Comparison of ENCODE assay signal across 8 cellular contexts in genomic region chr2:201117735-201118094, GRCh38. TPM values are rescaled to one million over a fixed set of nuclear protein-coding genes. Genes with fewer than 3 reads are reported as not detected.
DNase-seq lines count a peak whose midpoint lies in the region; ATAC-seq, FAIRE-seq and TF ChIP-seq lines count a peak whose summit lies in the region.
"Not testable (repeated sequence)": the region's sequence is repeated elsewhere in the genome, so short reads cannot be mapped to it uniquely, and the experiment has no call there.

No MANE protein-coding gene starts in this region.

- H3K4me1 Mint-ChIP-seq in CD14-positive monocyte, result peaks cover 42% of the 10 kb centered on the region
- peaks cover 52% of the 10 kb centered on the region for H3K4me1 Mint-ChIP-seq in activated naive CD8-positive, alpha-beta T cell (ENCODE audit: low read depth)

- not testable (repeated sequence) for H3K36me3 ChIP-seq in endocrine pancreas (ENCODE audit: control insufficient read depth, insufficient read depth, low read length); kidney epithelial cell (ENCODE audit: control insufficient read depth, insufficient read depth, low read length); pancreas; testis (ENCODE audit: low read depth, missing control alignments)

- intact Hi-C loops in CD14-positive monocyte (cut with micrococcal nuclease) (loop anchor here (2.0 to 5.0 kb wide), 4 partner anchors 40 to 155 kb away; partner anchors contain the start of genes HYCC2 (in 1 of the 2) and ORC2 (in 1 of the 2)), pancreas (cut with DNase I) (loop anchor here in 1 of 3 donors (5.0 kb wide), 1 partner anchor 40 kb away; no protein-coding TSS in a partner anchor), testis (cut with DNase I; ENCODE audit: low total_unique reads) (loop anchor here (5.0 kb wide), 1 partner anchor 40 kb away; no protein-coding TSS in a partner anchor)

- not testable (repeated sequence) for DNase-seq in CD14-positive monocyte (ENCODE audit: low spot score); Jurkat, Clone E6-1 (ENCODE audit: low read depth, low spot score); kidney epithelial cell (ENCODE audit: low read depth); testis
- DNase-seq in UCSD-AML1 (lab: John Stamatoyannopoulos, UW; ENCODE audit: unreplicated experiment) (peak; percentile 28), pancreas (peak in 1 of 6 donors; percentile 34)

- not testable (repeated sequence) for H3K4me1 ChIP-seq in endocrine pancreas (ENCODE audit: control insufficient read depth, insufficient read depth, low read length)
- H3K4me1 ChIP-seq in pancreas (peaks cover 11 to 26% (median 12%) of the 10 kb centered on the region in 3 donors), testis (peaks cover 35% of the 10 kb centered on the region)

- not testable (repeated sequence) for H3K27me3 ChIP-seq in endocrine pancreas (ENCODE audit: control insufficient read depth, insufficient read depth, low read length); kidney epithelial cell (ENCODE audit: control insufficient read depth, insufficient read depth, low read length); pancreas; testis

- H3K9ac ChIP-seq in endocrine pancreas (ENCODE audit: control insufficient read depth, insufficient read depth, low read length), result not testable (repeated sequence)

- not testable (repeated sequence) for H3K27me3 Mint-ChIP-seq in CD14-positive monocyte (ENCODE audit: low read depth in 3 of 3); activated naive CD8-positive, alpha-beta T cell

- H3K27ac ChIP-seq in pancreas, result peak overlapping the region; percentile 99 to 100 (median 100)
- peak overlapping the region; percentile 97 to 100 for H3K27ac ChIP-seq in testis

- TF ChIP-seq POLR2A in testis (IDR thresholded peaks at IDR 0.05), result not testable (repeated sequence)

- H3K9me3 ChIP-seq in endocrine pancreas (ENCODE audit: control insufficient read depth, low read length); pancreas; testis: not testable (repeated sequence)

- not testable (repeated sequence) for TF ChIP-seq CTCF in CD14-positive monocyte (IDR thresholded peaks at IDR 0.05); kidney epithelial cell (IDR thresholded peaks at IDR 0.05; ENCODE audit: insufficient read depth, low read length, poor library complexity, severe bottlenecking); pancreas (IDR thresholded peaks at IDR 0.05); testis (IDR thresholded peaks at IDR 0.05)

- not testable (repeated sequence) for H3K9me3 Mint-ChIP-seq in CD14-positive monocyte; activated naive CD8-positive, alpha-beta T cell (ENCODE audit: low read depth)

- FAIRE-seq in pancreas (lab: Jason Lieb, UNC), result not testable (repeated sequence)

- ATAC-seq in pancreas, result not testable (repeated sequence)

- peak overlapping the region; percentile 93 to 99 (median 99) for H3K27ac Mint-ChIP-seq in CD14-positive monocyte
- peak overlapping the region; percentile 98 for H3K27ac Mint-ChIP-seq in activated naive CD8-positive, alpha-beta T cell

- peaks cover 17 to 23% of the 10 kb centered on the region in 2 donors for H3K36me3 Mint-ChIP-seq in CD14-positive monocyte
- H3K36me3 Mint-ChIP-seq in activated naive CD8-positive, alpha-beta T cell, result peaks cover 14% of the 10 kb centered on the region

- 2 to 3% methylated on average over 13 of the region's 13 CpGs for WGBS in pancreas, 2 donors
- WGBS in testis, 2 donors, result 2 to 7% methylated on average over 13 of the region's 13 CpGs

- H3K4me3 ChIP-seq in Jurkat, Clone E6-1 (ENCODE audit: low read length), result peak overlapping the region; percentile 82
- H3K4me3 ChIP-seq in endocrine pancreas (ENCODE audit: control insufficient read depth, insufficient read depth, low read length), result peak overlapping the region; percentile 83
- H3K4me3 ChIP-seq in kidney epithelial cell (ENCODE audit: low read depth, low read length), result peak overlapping the region; percentile 69
- peak overlapping the region; percentile 21 to 93 (median 61) for H3K4me3 ChIP-seq in pancreas
- H3K4me3 ChIP-seq in testis, result peak overlapping the region; percentile 91 to 99

- peak overlapping the region; percentile 97 to 99 for H3K4me3 Mint-ChIP-seq in CD14-positive monocyte
- peak overlapping the region; percentile 92 for H3K4me3 Mint-ChIP-seq in activated naive CD8-positive, alpha-beta T cell

RNA-seq across cellular contexts. Expression of gene CFLAR, which starts 1.8 kb away (rescaled TPM):
- polyA plus RNA-seq in CD14-positive monocyte, result 10 to 100 TPM; 79.4 to 79.5 TPM
- polyA plus RNA-seq in Jurkat, Clone E6-1 (2012; ENCODE audit: insufficient read depth, insufficient read length), result 28.6 TPM
- total RNA-seq in kidney epithelial cell, result 98.4 and 99.7 TPM in 2 replicates
- total RNA-seq in pancreas, result 100 to 1,000 TPM in 1 of 6 donors, 10 to 100 TPM in 5; 37.0 to 101 (median 56.6) TPM
- polyA plus RNA-seq in pancreas, result 10 to 100 TPM; 34.6 to 37.1 TPM
- total RNA-seq in testis, result 100 to 1,000 TPM; 117 to 137 TPM
- 51.1 TPM for polyA plus RNA-seq in testis (ENCODE audit: insufficient read depth, low read depth, low replicate concordance)

RNA-seq across cellular contexts. Expression of gene NDUFB3, which starts 45.9 kb away (rescaled TPM):
- polyA plus RNA-seq in CD14-positive monocyte, result 100 to 1,000 TPM; 313 to 340 TPM
- polyA plus RNA-seq in Jurkat, Clone E6-1 (2012; ENCODE audit: insufficient read depth, insufficient read length), result 229 TPM
- 37.7 and 59.0 TPM in 2 replicates for total RNA-seq in kidney epithelial cell
- total RNA-seq in pancreas, result 10 to 100 TPM; 14.8 to 36.7 (median 26.6) TPM
- polyA plus RNA-seq in pancreas, result 10 to 100 TPM; 23.2 to 42.5 TPM
- total RNA-seq in testis, result 10 to 100 TPM; 46.8 to 56.2 TPM
- polyA plus RNA-seq in testis (ENCODE audit: insufficient read depth, low read depth, low replicate concordance), result 129 TPM

RNA-seq across cellular contexts. Expression of gene HYCC2, which starts 46.2 kb away (rescaled TPM):
- polyA plus RNA-seq in CD14-positive monocyte, result 10 to 100 TPM in 1 of 2 donors, 1 to 10 TPM in 1; 7.7 to 10.2 TPM
- polyA plus RNA-seq in Jurkat, Clone E6-1 (2012; ENCODE audit: insufficient read depth, insufficient read length), result 5.3 TPM
- 6.9 and 7.3 TPM in 2 replicates for total RNA-seq in kidney epithelial cell
- total RNA-seq in pancreas, result 10 to 100 TPM in 3 of 6 donors, 1 to 10 TPM in 3; 7.2 to 14.5 (median 9.6) TPM
- 1 to 10 TPM; 4.2 to 4.7 TPM for polyA plus RNA-seq in pancreas
- total RNA-seq in testis, result 10 to 100 TPM; 26.8 to 27.9 TPM
- polyA plus RNA-seq in testis (ENCODE audit: insufficient read depth, low read depth, low replicate concordance), result 10.7 TPM
